ENCODE assay signal across 12 cellular contexts in genomic region chr7:17305387-17306171, GRCh38. TPM values are rescaled to one million over a fixed set of nuclear protein-coding genes. Genes with fewer than 3 reads are reported as not detected.
DNase-seq lines count a peak whose midpoint lies in the region; ATAC-seq, FAIRE-seq and TF ChIP-seq lines count a peak whose summit lies in the region.
"Had no signal": no experiment of that assay in that cellular context is flagged by ENCODE, and none has a peak within 500 bp of the region (broad histone marks: within the 10 kb centered on the region; RNA-seq: fewer than 3 reads in every experiment).

No MANE protein-coding gene starts in this region.

- CTCF ChIA-PET in Panc1 (lab: Charles Lee) (interaction anchor here (0.5 to 1.3 kb wide), 3 partner anchors 237 to 376 kb away, joined by 3 to 5 read pairs (median 4); no protein-coding TSS in a partner anchor), endothelial cell of umbilical vein (lab: Charles Lee) (interaction anchor here (0.5 to 2.5 kb wide), 20 partner anchors 25 to 1266 kb away, joined by 3 to 16 read pairs (median 3); partner anchors contain the start of gene AGR3)

- H3K79me2 ChIP-seq in endothelial cell of umbilical vein (ENCODE audit: control insufficient read depth, insufficient read depth, low read length) = peaks cover 76% of the 10 kb centered on the region

- H3K9me3 ChIP-seq in Panc1 (ENCODE audit: control insufficient read depth, insufficient read depth, low read depth, low read length) (no peaks in the 10 kb centered on the region), endothelial cell of umbilical vein (replicated peaks; ENCODE audit: control insufficient read depth, insufficient read depth, low read length) (no peaks in the 10 kb centered on the region), ascending aorta (no peaks in the 10 kb centered on the region)
- H3K9me3 ChIP-seq: spleen had no signal

- TF ChIP-seq POLR2A in endothelial cell of umbilical vein (IDR thresholded peaks at IDR 0.05; ENCODE audit: low read depth, low read length) = no peak

- no peaks in the 10 kb centered on the region for H3K9me1 ChIP-seq in endothelial cell of umbilical vein (replicated peaks; ENCODE audit: control insufficient read depth, extremely low read depth, insufficient read depth, low read length)

- H4K20me1 ChIP-seq in endothelial cell of umbilical vein (replicated peaks; ENCODE audit: control insufficient read depth, extremely low read depth, insufficient read depth, low read length) = no peaks in the 10 kb centered on the region

- H3K27me3 ChIP-seq in Panc1 (ENCODE audit: control insufficient read depth, insufficient read depth, low read length) = no peaks in the 10 kb centered on the region
- no peaks in the 10 kb centered on the region for H3K27me3 ChIP-seq in endothelial cell of umbilical vein (ENCODE audit: control insufficient read depth in 2 of 2, insufficient read depth in 2 of 2, low read length in 2 of 2)
- no peaks in the 10 kb centered on the region for H3K27me3 ChIP-seq in ascending aorta
- H3K27me3 ChIP-seq: spleen had no signal

- H3K4me1 ChIP-seq in Panc1 (ENCODE audit: control insufficient read depth, insufficient read depth, low read length) (peaks cover 62% of the 10 kb centered on the region), endothelial cell of umbilical vein (ENCODE audit: control insufficient read depth, extremely low read depth, insufficient read depth, low read length) (peaks cover 47% of the 10 kb centered on the region), ascending aorta (peaks cover 10 to 50% of the 10 kb centered on the region in 2 donors)

- intact Hi-C loops in Panc1 (cut with micrococcal nuclease; ENCODE audit: unreplicated experiment) = loop anchor here (10.0 kb wide), 1 partner anchor 411 kb away; no protein-coding TSS in a partner anchor
- intact Hi-C loops in endothelial cell of umbilical vein (cut with micrococcal nuclease) = loop anchor here (1.0 to 10.0 kb wide), 6 partner anchors 8 to 1039 kb away; no protein-coding TSS in a partner anchor
- intact Hi-C loops in ascending aorta (cut with DNase I) = loop anchor here (10.0 kb wide), 1 partner anchor 229 kb away; no protein-coding TSS in a partner anchor

- H3K36me3 ChIP-seq in Panc1 (ENCODE audit: control insufficient read depth, insufficient read depth, low read length) (no peaks in the 10 kb centered on the region), endothelial cell of umbilical vein (ENCODE audit: control insufficient read depth in 2 of 2, extremely low read depth in 1 of 2, insufficient read depth in 2 of 2, low read length in 2 of 2) (no peaks in the 10 kb centered on the region), ascending aorta (peaks cover 2% of the 10 kb centered on the region in 2 donors)

- no peak overlapping the region for H2AFZ ChIP-seq in endothelial cell of umbilical vein (ENCODE audit: low read depth, low read length)

- no TSS peak for BruUV-seq in Panc1 (replicated peaks; lab: Mats Ljungman, UMichigan)
- BruUV-seq in endothelial cell of umbilical vein (replicated peaks; lab: Mats Ljungman, UMichigan) = no TSS peak

- in situ Hi-C loops in Panc1 (cut with HindIII; ENCODE audit: low pct_unique_long_range_greater_than_20kb, low sequenced_read_pairs) = no loop called here

- no peak for FAIRE-seq in endothelial cell of umbilical vein (lab: Jason Lieb, UNC)

- POLR2A ChIA-PET in Panc1 (lab: Charles Lee) = no interaction called here
- POLR2A ChIA-PET in endothelial cell of umbilical vein (lab: Charles Lee) = interaction anchor here (0.6 kb wide), 2 partner anchors 65 to 285 kb away, joined by 4 read pairs; no protein-coding TSS in a partner anchor

- H3K4me3 ChIP-seq in Panc1 (ENCODE audit: low read depth in 2 of 2, low read length in 2 of 2) (peak overlapping the region in 1 of 2 experiments; percentile 43; a peak in 2 of 4 replicates), endothelial cell of umbilical vein (replicated peaks in 1 of 3; ENCODE audit: insufficient read depth in 1 of 3, low read depth in 1 of 3, low read length in 3 of 3) (peak overlapping the region in 1 of 3 experiments; percentile 22), skin epidermis (peak overlapping the region in 2 of 7 experiments; percentile 86 to 98), ascending aorta (peak overlapping the region in 1 of 2 donors; percentile 6)
- H3K4me3 ChIP-seq: spleen had no signal

- no peak overlapping the region for H3K9ac ChIP-seq in endothelial cell of umbilical vein (replicated peaks; ENCODE audit: extremely low read depth, insufficient read depth, low read length)

- dilution Hi-C loops in endothelial cell of umbilical vein (cut with MboI; ENCODE audit: extremely low pct_ligation_motif_present, low sequenced_read_pairs) = loop anchor here (10.0 kb wide), 1 partner anchor 139 kb away; no protein-coding TSS in a partner anchor

- DNase-seq in DMS53 (lab: John Stamatoyannopoulos, UW) (peak; percentile 10), DMS53 treated with DMSO at 0.1 percent for 48 hours (lab: John Stamatoyannopoulos, UW; ENCODE audit: unreplicated experiment) (no peak), Panc1 (ENCODE audit: low read depth, low spot score) (no peak), endothelial cell of umbilical vein (ENCODE audit: low read depth, low spot score) (no peak), AG08395 (ENCODE audit: low spot score) (no peak), ascending aorta (ENCODE audit: low spot score in 2 of 2) (no peak)
- DNase-seq: H7; midbrain; spleen; stimulated activated naive B cell treated with anti-CD40 and anti-IgM and Interleukin-4, amounts not matched to agents 10 μg/mL and 1 μg/mL and 100 μg/mL, for 72 hours had no signal

- no peak for TF ChIP-seq CTCF in Panc1 (IDR thresholded peaks at IDR 0.05)
- no peak for TF ChIP-seq CTCF in endothelial cell of umbilical vein (IDR thresholded peaks at IDR 0.05; ENCODE audit: extremely low read depth in 1 of 2, insufficient read depth in 1 of 2, low read depth in 1 of 2, low read length in 2 of 2)
- TF ChIP-seq CTCF in ascending aorta (IDR thresholded peaks at IDR 0.05) = no peak

- H3K4me2 ChIP-seq in endothelial cell of umbilical vein (ENCODE audit: insufficient read depth, low read length) = peak overlapping the region; percentile 88

- ATAC-seq in Panc1 (peak; percentile 74), GM18520 (IDR thresholded peaks at IDR 0.05; ENCODE audit: unreplicated experiment) (no peak)

- peak overlapping the region; percentile 68 for H3K27ac ChIP-seq in Panc1 (ENCODE audit: low read length)
- H3K27ac ChIP-seq in endothelial cell of umbilical vein (ENCODE audit: insufficient read depth, low read depth, low read length) = peak overlapping the region; percentile 79
- peak overlapping the region in 20 of 21 experiments; percentile 34 to 99 (median 70) for H3K27ac ChIP-seq in skin epidermis
- peak overlapping the region in 1 of 2 donors; percentile 52 for H3K27ac ChIP-seq in ascending aorta

TF ChIP-seq in endothelial cell of umbilical vein, 7 proteins besides CTCF, POLR2A, EP300 and RAD21:
- TF ChIP-seq FOS (IDR thresholded peaks at IDR 0.05; ENCODE audit: borderline replicate concordance, insufficient read depth, low read length) = no peak

RNA-seq across cellular contexts. Expression of gene AHR, which starts 7.1 kb away (rescaled TPM):
- total RNA-seq in Panc1 (2021; ENCODE audit: unreplicated experiment) (36.6 TPM), endothelial cell of umbilical vein (29.3 and 31.8 TPM in 2 replicates), ascending aorta (149 TPM)
- polyA plus RNA-seq in Panc1 (2012; ENCODE audit: insufficient read length) = 9.1 TPM
- polyA plus RNA-seq in endothelial cell of umbilical vein = 3.3 and 4.8 TPM in 2 replicates
- polyA plus RNA-seq in endothelial cell of umbilical vein (2011; cell fraction: cytosol; rRNA removed) = 5.2 and 6.8 TPM in 2 replicates
- 14.4 and 17.2 TPM in 2 replicates for polyA plus RNA-seq in endothelial cell of umbilical vein (2011; cell fraction: nucleus; rRNA removed)
- 9.2 and 13.9 TPM in 2 replicates for polyA plus RNA-seq in endothelial cell of umbilical vein (2012)
- polyA minus RNA-seq in endothelial cell of umbilical vein = 8.4 and 15.3 TPM in 2 replicates
- 14.4 TPM for polyA minus RNA-seq in endothelial cell of umbilical vein (2011; cell fraction: cytosol; rRNA and poly(A)+ RNA removed)
- polyA minus RNA-seq in endothelial cell of umbilical vein (2011; cell fraction: nucleus; rRNA and poly(A)+ RNA removed) = 44.0 and 47.0 TPM in 2 replicates
